ENCODE assay signal across 11 cellular contexts in the genomic region with DNA sequence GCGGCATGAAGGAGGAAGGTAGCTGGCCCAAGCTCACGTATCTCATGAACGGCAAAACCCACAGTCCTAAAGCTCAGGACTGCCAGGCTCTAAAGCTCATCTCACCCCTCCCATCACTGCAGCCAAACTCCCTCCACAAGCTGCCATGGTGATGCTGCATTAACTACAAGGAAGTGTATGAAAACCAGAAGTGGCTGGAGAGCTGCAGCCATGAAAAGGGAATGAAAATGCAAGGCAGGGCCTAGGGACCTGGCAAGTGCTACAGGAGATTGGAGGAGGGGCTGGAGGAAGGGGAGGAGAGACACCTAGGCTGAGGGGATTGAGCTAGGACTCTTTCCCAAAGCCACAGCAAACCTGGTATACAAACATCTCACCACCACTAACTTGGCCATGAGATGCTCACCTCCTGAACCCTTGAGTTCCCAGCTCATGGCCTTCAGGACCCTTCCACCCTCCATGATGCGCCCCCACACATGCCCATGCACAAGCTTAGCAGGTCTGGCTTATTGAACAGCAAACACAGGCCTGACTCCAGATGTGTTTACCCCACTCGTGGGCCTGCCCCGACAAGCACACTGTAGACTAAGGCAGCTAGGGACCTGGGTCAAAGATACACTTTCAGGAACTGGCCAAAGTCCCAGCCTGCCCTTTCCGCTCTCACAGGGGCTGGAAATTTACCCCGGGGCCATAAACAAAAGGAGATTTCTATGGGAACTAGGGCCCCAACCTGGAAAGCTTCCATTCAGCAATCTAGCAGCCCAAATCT. TPM values are rescaled to one million over a fixed set of nuclear protein-coding genes. Genes with fewer than 3 reads are reported as not detected.
DNase-seq lines count a peak whose midpoint lies in the region; ATAC-seq and TF ChIP-seq lines count a peak whose summit lies in the region.
"Had no signal": no experiment of that assay in that cellular context is flagged by ENCODE, and none has a peak within 500 bp of the region (broad histone marks: within the 10 kb centered on the region; RNA-seq: fewer than 3 reads in every experiment).

No MANE protein-coding gene starts in this region.

- 0 out of 2 replicates have a peak overlapping the region, but pooled peaks have one; percentile 3 for H3K4me3 ChIP-seq in PC-9
- no peak overlapping the region for H3K4me3 ChIP-seq in adrenal gland
- H3K4me3 ChIP-seq: cardiac muscle cell had no signal

- peaks cover 64% of the 10 kb centered on the region for H3K79me2 ChIP-seq in PC-9 (ENCODE audit: low read depth)
- H3K79me2 ChIP-seq: parathyroid adenoma had no signal

- peaks cover 96% of the 10 kb centered on the region for H3K4me1 ChIP-seq in PC-9 (replicated peaks; ENCODE audit: insufficient read depth)
- peaks cover 11 to 24% of the 10 kb centered on the region in 2 donors for H3K4me1 ChIP-seq in adrenal gland (replicated peaks in 1 of 2)

- DNase-seq in DMS79 treated with DMSO at 0.1 percent for 48 hours (lab: John Stamatoyannopoulos, UW) (peak; percentile 62), PC-9 (peak; percentile 85 to 93), fibroblast of gingiva (ENCODE audit: low read depth) (peak; percentile 82), sciatic nerve (ENCODE audit: low spot score) (no peak), NCI-H345 treated with DMSO at 0.1 percent for 48 hours (lab: John Stamatoyannopoulos, UW; ENCODE audit: unreplicated experiment) (no peak), adrenal gland (no peak), GM19240 (ENCODE audit: insufficient read length, low spot score) (no peak)
- no peak for DNase-seq in activated CD4-positive, CD25-positive, alpha-beta regulatory T cell (lab: John Stamatoyannopoulos, UW)
- DNase-seq: NCI-H510A treated with DMSO at 0.1 percent for 48 hours had no signal

- no peaks in the 10 kb centered on the region for H3K9me3 ChIP-seq in PC-9 (ENCODE audit: insufficient read depth, low read depth)
- H3K9me3 ChIP-seq in adrenal gland (replicated peaks in 1 of 3), result no peaks in the 10 kb centered on the region

- BruUV-seq in PC-9 (replicated peaks; lab: Mats Ljungman, UMichigan), result no TSS peak

- H3K9me2 ChIP-seq in PC-9 (ENCODE audit: insufficient read depth), result no peaks in the 10 kb centered on the region

- POLR2A ChIA-PET in PC-9 (lab: Charles Lee; ENCODE audit: unreplicated experiment), result interaction anchor here (0.5 to 1.2 kb wide), 17 partner anchors 9 to 494 kb away, joined by 3 to 13 read pairs (median 4); partner anchors contain the start of genes ACYP1 and NPC2

- H3F3A ChIP-seq in PC-9 (ENCODE audit: insufficient read depth, low read depth), result peaks cover 83% of the 10 kb centered on the region

- peak; percentile 5 for ATAC-seq in sciatic nerve

- H3K27me3 ChIP-seq in PC-9 (ENCODE audit: insufficient read depth, low read depth) (no peaks in the 10 kb centered on the region), adrenal gland (no peaks in the 10 kb centered on the region)
- H3K27me3 ChIP-seq: cardiac muscle cell had no signal

- peak overlapping the region; percentile 92 for H3K4me2 ChIP-seq in PC-9

- TF ChIP-seq POLR2A in adrenal gland (IDR thresholded peaks at IDR 0.05), result no peak

- CTCF ChIA-PET in PC-9 (lab: Charles Lee), result interaction anchor here (0.5 to 6.4 kb wide), 7 partner anchors 10 to 459 kb away, joined by 3 to 82 read pairs (median 3); partner anchors contain the start of gene LTBP2

- no peak overlapping the region for H2AFZ ChIP-seq in PC-9
- H2AFZ ChIP-seq: parathyroid adenoma had no signal

- H3K36me3 ChIP-seq in PC-9 (ENCODE audit: low read depth), result 0 out of 2 replicates have a peak, but pooled peaks cover 5% of the 10 kb centered on the region
- H3K36me3 ChIP-seq in adrenal gland (replicated peaks in 1 of 2), result no peaks in the 10 kb centered on the region
- H3K36me3 ChIP-seq: cardiac muscle cell had no signal

- TF ChIP-seq CTCF in PC-9 (conservative IDR thresholded peaks at IDR 0.05) (no peak), adrenal gland (IDR thresholded peaks at IDR 0.05) (no peak)

- 74 to 83% (median 81%) methylated on average over 5 to 8 of the region's 8 CpGs for WGBS in adrenal gland, 4 donors

- no peaks in the 10 kb centered on the region for H4K20me1 ChIP-seq in PC-9 (ENCODE audit: insufficient read depth)

- intact Hi-C loops in PC-9 (cut with micrococcal nuclease; ENCODE audit: unreplicated experiment) (loop anchor here (5.0 to 10.0 kb wide), 5 partner anchors 58 to 985 kb away; partner anchors contain the start of gene FOS), sciatic nerve (cut with DNase I) (no loop called here), adrenal gland (cut with DNase I) (no loop called here)

- H3K27ac ChIP-seq in PC-9, result peak overlapping the region; percentile 99
- peak overlapping the region in 2 of 5 donors; percentile 7 to 50 for H3K27ac ChIP-seq in adrenal gland
- H3K27ac ChIP-seq: cardiac muscle cell, parathyroid adenoma had no signal

RNA-seq across cellular contexts. Expression of gene LTBP2, which starts 42.0 kb away (rescaled TPM):
- total RNA-seq in PC-9 (2021), result 121 and 124 TPM in 2 replicates
- total RNA-seq in sciatic nerve, result 93.0 TPM
- 10 to 100 TPM in 2 of 8 donors, 1 to 10 TPM in 6; 2.3 to 17.0 (median 7.3) TPM for total RNA-seq in adrenal gland
- polyA plus RNA-seq in adrenal gland, result 1 to 10 TPM; 2.1 to 2.4 (median 2.2) TPM

Comparison
In these comparisons a context has a peak if more than half of its experiments do, and no peak if none do; other contexts are left out.
1. DNase-seq: peak in DMS79 treated with DMSO at 0.1 percent for 48 hours (single experiment), PC-9 (2 of 2) and fibroblast of gingiva (single experiment); none in sciatic nerve (single experiment), NCI-H345 treated with DMSO at 0.1 percent for 48 hours (single experiment), adrenal gland (0 of 7), GM19240 (single experiment) and activated CD4-positive, CD25-positive, alpha-beta regulatory T cell (0 of 4).